Comparison of ENCODE assay signal across 12 cellular contexts in genomic region chr11:71930556-71931244, GRCh38. TPM values are rescaled to one million over a fixed set of nuclear protein-coding genes. Genes with fewer than 3 reads are reported as not detected.
DNase-seq lines count a peak whose midpoint lies in the region; ATAC-seq and TF ChIP-seq lines count a peak whose summit lies in the region.
"Had no signal": no experiment of that assay in that cellular context is flagged by ENCODE, and none has a peak within 500 bp of the region (broad histone marks: within the 10 kb centered on the region; RNA-seq: fewer than 3 reads in every experiment).

No MANE protein-coding gene starts in this region.

- no peaks in the 10 kb centered on the region for H3K9me3 Mint-ChIP-seq in activated CD4-positive, alpha-beta memory T cell treated with anti-CD3 and anti-CD28 coated beads for 36 hours
- no peaks in the 10 kb centered on the region for H3K9me3 Mint-ChIP-seq in type B pancreatic cell

- H4K91ac ChIP-seq in mesenchymal stem cell (ENCODE audit: low read length) = no peak overlapping the region

- H2BK12ac ChIP-seq in mesenchymal stem cell (ENCODE audit: low read length in 2 of 2) = no peak overlapping the region

- peak overlapping the region; percentile 86 for H3K4me3 Mint-ChIP-seq in activated CD4-positive, alpha-beta memory T cell treated with anti-CD3 and anti-CD28 coated beads for 36 hours
- H3K4me3 Mint-ChIP-seq in type B pancreatic cell = peak overlapping the region; percentile 98

- no peak overlapping the region for H3K14ac ChIP-seq in mesenchymal stem cell (ENCODE audit: low read length in 2 of 2)

- peaks cover 55% of the 10 kb centered on the region for H3K4me1 Mint-ChIP-seq in activated CD4-positive, alpha-beta memory T cell treated with anti-CD3 and anti-CD28 coated beads for 36 hours (ENCODE audit: low read depth)
- H3K4me1 Mint-ChIP-seq in type B pancreatic cell (ENCODE audit: unreplicated experiment) = peaks cover 23% of the 10 kb centered on the region

- H3K27me3 Mint-ChIP-seq in activated CD4-positive, alpha-beta memory T cell treated with anti-CD3 and anti-CD28 coated beads for 36 hours = no peaks in the 10 kb centered on the region
- H3K27me3 Mint-ChIP-seq in type B pancreatic cell = no peaks in the 10 kb centered on the region

- H3K9me3 ChIP-seq in iPS-20b (ENCODE audit: insufficient read depth, low read depth, low read length) (no peaks in the 10 kb centered on the region), mesenchymal stem cell (ENCODE audit: control insufficient read depth, low read length) (no peaks in the 10 kb centered on the region)

- H3K4me1 ChIP-seq in iPS-20b (ENCODE audit: insufficient read depth, low read length) (peaks cover 5% of the 10 kb centered on the region; the same call in 1 of the 2 replicates), mesenchymal stem cell (ENCODE audit: control insufficient read depth, insufficient read depth, low read depth, low read length) (peaks cover 10% of the 10 kb centered on the region)

- H3K36me3 Mint-ChIP-seq in activated CD4-positive, alpha-beta memory T cell treated with anti-CD3 and anti-CD28 coated beads for 36 hours = peaks cover 16% of the 10 kb centered on the region
- H3K36me3 Mint-ChIP-seq in type B pancreatic cell = no peaks in the 10 kb centered on the region

- no peak for ATAC-seq in HG02588 (IDR thresholded peaks at IDR 0.05; ENCODE audit: unreplicated experiment)

- peaks cover 10% of the 10 kb centered on the region for H3K79me1 ChIP-seq in mesenchymal stem cell (replicated peaks; ENCODE audit: low read length, poor library complexity, severe bottlenecking)

- H3K27me3 ChIP-seq in iPS-20b (ENCODE audit: insufficient read depth, low read length) (no peaks in the 10 kb centered on the region), mesenchymal stem cell (ENCODE audit: control insufficient read depth in 1 of 2, insufficient read depth in 1 of 2, low read length in 2 of 2) (no peaks in the 10 kb centered on the region)

- peak; percentile 39 for DNase-seq in stimulated activated CD4-positive, alpha-beta T cell treated with anti-CD3 and anti-CD28 coated beads, Interleukin-15, amount 100 ng/mL, for 24 hours
- no peak for DNase-seq in stimulated activated CD4-positive, alpha-beta T cell treated with anti-CD3 and anti-CD28 coated beads, Interleukin-4, amount 100 ng/mL, for 4 hours
- peak; percentile 40 for DNase-seq in activated CD4-positive, alpha-beta memory T cell treated with anti-CD3 and anti-CD28 coated beads for 36 hours
- no peak for DNase-seq in type B pancreatic cell (ENCODE audit: extremely low spot score, unreplicated experiment)
- DNase-seq in NCI-H2171 treated with DMSO at 0.1 percent for 48 hours (lab: John Stamatoyannopoulos, UW) = no peak
- no peak for DNase-seq in mesenchymal stem cell
- DNase-seq: activated effector memory CD4-positive, alpha-beta T cell treated with anti-CD3 and anti-CD28 coated beads, Interleukin-2, amount 50 U/mL, for 16 hours; NCI-H526 treated with DMSO at 0.1 percent for 48 hours had no signal

- H3K36me3 ChIP-seq in iPS-20b (ENCODE audit: insufficient read depth, low read depth, low read length) = 0 out of 2 replicates have a peak, but pooled peaks cover 7% of the 10 kb centered on the region
- H3K36me3 ChIP-seq in mesenchymal stem cell (ENCODE audit: control insufficient read depth in 1 of 2, insufficient read depth in 2 of 2, low read depth in 1 of 2, low read length in 2 of 2) = no peaks in the 10 kb centered on the region

- H3K9ac ChIP-seq in iPS-20b (ENCODE audit: low read depth, low read length) (no peak overlapping the region), mesenchymal stem cell (ENCODE audit: low read length) (no peak overlapping the region)

- WGBS in mesenchymal stem cell = 90% methylated on average over 10 of the region's 11 CpGs

- no peak overlapping the region for H4K8ac ChIP-seq in mesenchymal stem cell (ENCODE audit: low read length)

- H3K4ac ChIP-seq in mesenchymal stem cell (ENCODE audit: low read depth in 1 of 2, low read length in 2 of 2) = no peak overlapping the region

- no peak overlapping the region for H2AFZ ChIP-seq in mesenchymal stem cell (ENCODE audit: low read depth, low read length)

- no peak for TF ChIP-seq CTCF in type B pancreatic cell (conservative IDR thresholded peaks at IDR 0.05)

- H3K23ac ChIP-seq in mesenchymal stem cell (ENCODE audit: low read length in 2 of 2) = no peak overlapping the region

- intact Hi-C loops in activated CD4-positive, alpha-beta memory T cell treated with anti-CD3 and anti-CD28 coated beads for 36 hours (cut with micrococcal nuclease) = loop anchor here (2.0 to 5.0 kb wide), 2 partner anchors 32 to 292 kb away; partner anchors contain the start of gene INPPL1

- POLR2A ChIA-PET in activated CD4-positive, alpha-beta memory T cell treated with anti-CD3 and anti-CD28 coated beads for 36 hours (lab: Charles Lee) = interaction anchor here (0.6 to 1.4 kb wide), 6 partner anchors 16 to 500 kb away, joined by 3 to 6 read pairs (median 4); no protein-coding TSS in a partner anchor

- H3K27ac ChIP-seq in iPS-20b (ENCODE audit: low read length) (no peak overlapping the region), mesenchymal stem cell (ENCODE audit: low read length, poor library complexity, severe bottlenecking) (no peak overlapping the region)

- no peak overlapping the region for H2AK5ac ChIP-seq in mesenchymal stem cell (ENCODE audit: low read length, severe bottlenecking)

- H2BK5ac ChIP-seq in mesenchymal stem cell (ENCODE audit: low read depth, low read length, poor library complexity, severe bottlenecking) = no peak overlapping the region

- H3K4me3 ChIP-seq in iPS-20b (ENCODE audit: low read length) (peak overlapping the region; percentile 81; the same call in 1 of the 2 replicates), mesenchymal stem cell (ENCODE audit: insufficient read depth in 1 of 2, low read depth in 1 of 2, low read length in 2 of 2) (peak overlapping the region in 1 of 2 experiments; percentile 96)

- no peak overlapping the region for H3K18ac ChIP-seq in mesenchymal stem cell (ENCODE audit: low read depth in 1 of 2, low read length in 2 of 2)

- no peak overlapping the region for H2BK120ac ChIP-seq in mesenchymal stem cell (ENCODE audit: low read depth, low read length)

- CTCF ChIA-PET in activated CD4-positive, alpha-beta memory T cell treated with anti-CD3 and anti-CD28 coated beads for 36 hours (lab: Charles Lee) = interaction anchor here (0.7 to 3.0 kb wide), 5 partner anchors 27 to 95 kb away, joined by 3 to 9 read pairs (median 6); no protein-coding TSS in a partner anchor

- H3K27ac Mint-ChIP-seq in activated CD4-positive, alpha-beta memory T cell treated with anti-CD3 and anti-CD28 coated beads for 36 hours = peak overlapping the region; percentile 97
- peak overlapping the region; percentile 54 for H3K27ac Mint-ChIP-seq in type B pancreatic cell

- H3K4me2 ChIP-seq in mesenchymal stem cell (ENCODE audit: low read length, poor library complexity, severe bottlenecking) = no peak overlapping the region

- H2BK15ac ChIP-seq in mesenchymal stem cell (ENCODE audit: low read depth, poor library complexity, severe bottlenecking) = no peak overlapping the region

RNA-seq across cellular contexts. Expression of gene RNF121, which starts 1.9 kb away (rescaled TPM):
- total RNA-seq in activated CD4-positive, alpha-beta memory T cell treated with anti-CD3 and anti-CD28 coated beads for 36 hours = 10 to 100 TPM; 34.9 to 37.1 TPM
- 44.3 and 49.7 TPM in 2 replicates for total RNA-seq in type B pancreatic cell (ENCODE audit: low replicate concordance)
- 22.5 TPM for polyA plus RNA-seq in mesenchymal stem cell (2013, experiment 1 of 2)
- 21.0 TPM for polyA plus RNA-seq in mesenchymal stem cell (2013, experiment 2 of 2)

RNA-seq across cellular contexts. Expression of gene XNDC1N, which starts 2.3 kb away (rescaled TPM):
- total RNA-seq in activated CD4-positive, alpha-beta memory T cell treated with anti-CD3 and anti-CD28 coated beads for 36 hours = 10 to 100 TPM; 12.4 to 13.2 TPM
- total RNA-seq in type B pancreatic cell (ENCODE audit: low replicate concordance) = 9.7 and 15.6 TPM in 2 replicates
- 0.97 TPM for polyA plus RNA-seq in mesenchymal stem cell (2013, experiment 1 of 2)
- polyA plus RNA-seq in mesenchymal stem cell (2013, experiment 2 of 2) = 1.1 TPM

RNA-seq across cellular contexts. Expression of gene DEFB131B, which starts 52.4 kb away (rescaled TPM):
- not detected for total RNA-seq in activated CD4-positive, alpha-beta memory T cell treated with anti-CD3 and anti-CD28 coated beads for 36 hours
- not detected in 2 replicates for total RNA-seq in type B pancreatic cell (ENCODE audit: low replicate concordance)
- not detected for polyA plus RNA-seq in mesenchymal stem cell (2013, experiment 1 of 2)
- polyA plus RNA-seq in mesenchymal stem cell (2013, experiment 2 of 2) = not detected
- total RNA-seq: pulmonary artery endothelial cell; T-helper 1 cell treated with Interleukin-12 subunit alpha and Interleukin-12 subunit beta and Interleukin-4 antibody, amounts not matched to agents 30 ng/mL and 1 ng/mL, for 36 hours had no signal

Comparison
In these comparisons a context has a peak if more than half of its experiments do, and no peak if none do; other contexts are left out.
1. DNase-seq: peak in stimulated activated CD4-positive, alpha-beta T cell treated with anti-CD3 and anti-CD28 coated beads, Interleukin-15, amount 100 ng/mL, for 24 hours (single experiment) and activated CD4-positive, alpha-beta memory T cell treated with anti-CD3 and anti-CD28 coated beads for 36 hours (single experiment); none in stimulated activated CD4-positive, alpha-beta T cell treated with anti-CD3 and anti-CD28 coated beads, Interleukin-4, amount 100 ng/mL, for 4 hours (0 of 2), type B pancreatic cell (single experiment), NCI-H2171 treated with DMSO at 0.1 percent for 48 hours (single experiment) and mesenchymal stem cell (single experiment).